In the genomic region with DNA sequence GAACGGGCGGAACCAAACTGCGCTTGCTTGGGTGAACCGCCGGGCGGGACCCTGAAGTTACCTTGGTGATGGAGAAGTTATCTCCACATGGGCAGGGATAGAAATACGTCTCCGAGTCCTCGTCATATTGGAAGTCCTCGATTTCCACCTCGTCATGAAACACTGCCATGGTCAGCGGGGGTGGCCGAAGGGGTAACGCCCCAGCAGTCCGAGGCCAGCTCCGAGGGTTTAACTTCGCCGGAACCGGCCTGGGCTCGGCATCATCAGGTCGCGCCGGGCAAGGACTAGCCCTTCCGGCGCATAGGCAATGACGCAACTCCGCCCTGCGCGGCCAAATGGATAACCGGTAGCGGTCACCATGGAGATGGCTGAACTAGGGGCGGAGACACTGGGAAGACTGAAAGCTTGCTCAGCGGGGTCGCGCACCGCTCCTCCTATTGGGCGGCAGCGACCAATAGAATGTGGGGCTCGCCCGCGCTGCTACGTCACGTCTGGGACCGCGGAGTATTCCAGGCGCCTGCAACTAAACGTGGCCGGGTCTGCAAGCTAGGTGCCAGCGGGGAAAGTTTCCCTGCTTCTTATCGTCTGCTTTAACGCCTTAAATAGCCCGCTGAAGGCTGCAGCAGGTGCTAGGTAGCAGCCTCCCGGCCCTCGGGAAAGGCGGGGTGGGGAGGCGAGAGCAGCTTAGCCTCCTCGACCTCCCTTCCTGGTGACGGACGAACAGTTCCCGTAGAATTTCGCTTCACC, we compare ENCODE assay signal across 8 cellular contexts. TPM values are rescaled to one million over a fixed set of nuclear protein-coding genes. Genes with fewer than 3 reads are reported as not detected.
DNase-seq lines count a peak whose midpoint lies in the region; ATAC-seq and TF ChIP-seq lines count a peak whose summit lies in the region.

A gene (minus strand): TSS at position 236 of the 747 bp plus-strand sequence. CDS start 67 bp downstream, at position 169.
A gene with protein sequence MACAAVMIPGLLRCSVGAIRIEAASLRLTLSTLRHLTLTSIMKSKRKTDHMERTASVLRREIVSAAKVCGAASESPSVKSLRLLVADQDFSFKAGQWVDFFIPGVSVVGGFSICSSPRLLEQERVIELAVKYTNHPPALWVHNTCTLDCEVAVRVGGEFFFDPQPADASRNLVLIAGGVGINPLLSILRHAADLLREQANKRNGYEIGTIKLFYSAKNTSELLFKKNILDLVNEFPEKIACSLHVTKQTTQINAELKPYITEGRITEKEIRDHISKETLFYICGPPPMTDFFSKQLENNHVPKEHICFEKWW (plus strand): TSS at position 505 of the 747 bp plus-strand sequence. CDS start 5,741 bp downstream, outside the sequence.

- H3K27ac ChIP-seq in colonic mucosa (peak within 1 kb of the TSS; percentile 92), layer of hippocampus (ENCODE audit: low read depth, low read length) (peak within 1 kb of the TSS; percentile 84)

- no peak for TF ChIP-seq CTCF in BJ (IDR thresholded peaks at IDR 0.05; ENCODE audit: insufficient read depth, low read depth, low read length)
- TF ChIP-seq CTCF in colonic mucosa (IDR thresholded peaks at IDR 0.05): no peak

- H3K36me3 ChIP-seq in BJ (ENCODE audit: control insufficient read depth, insufficient read depth, low read length) (peaks cover 1% of the 10 kb centered on the region; the same call in 1 of the 2 replicates), colonic mucosa (no peaks in the 10 kb centered on the region)

- H3K4me1 ChIP-seq in colonic mucosa: peaks cover 5% of the 10 kb centered on the region

- POLR2A ChIA-PET in BJ (lab: Charles Lee): interaction anchor here (0.6 kb wide), 1 partner anchor 204 kb away, joined by 4 read pairs; no protein-coding TSS in a partner anchor

- no peaks in the 10 kb centered on the region for H3K27me3 ChIP-seq in BJ (ENCODE audit: control insufficient read depth, insufficient read depth, low read length)
- H3K27me3 ChIP-seq in colonic mucosa: no peaks in the 10 kb centered on the region
- H3K27me3 ChIP-seq in layer of hippocampus (ENCODE audit: control insufficient read depth, insufficient read depth, low read length): no peaks in the 10 kb centered on the region

- CTCF ChIA-PET in BJ (lab: Yijun Ruan, JAX): interaction anchor here (0.5 to 3.0 kb wide), 12 partner anchors 17 to 785 kb away, joined by 3 to 24 read pairs (median 4); no protein-coding TSS in a partner anchor

- H3K4me3 ChIP-seq in BJ (ENCODE audit: low read depth, low read length) (peak within 1 kb of the TSS; percentile 96), colonic mucosa (peak within 1 kb of the TSS; percentile 85)

- ATAC-seq in HG03460 (IDR thresholded peaks at IDR 0.05; ENCODE audit: unreplicated experiment): peak; percentile 99

- H3K9me3 ChIP-seq in colonic mucosa: no peaks in the 10 kb centered on the region

- intact Hi-C loops in colonic mucosa (cut with DNase I): loop anchor here (5.0 kb wide), 1 partner anchor 287 kb away; no protein-coding TSS in a partner anchor

- H3K9ac ChIP-seq in colonic mucosa (ENCODE audit: low read depth in 2 of 2, low read length in 2 of 2): peak within 1 kb of the TSS; percentile 82 to 98

- DNase-seq in BJ (ENCODE audit: low read depth) (peak; percentile 93), GM19240 (ENCODE audit: insufficient read length, low spot score) (peak; percentile 84), NCI-H526 (lab: John Stamatoyannopoulos, UW) (peak; percentile 98 to 99), colonic mucosa (peak; percentile 100)
- DNase-seq in activated CD4-positive, alpha-beta T cell treated with anti-CD3 and anti-CD28 coated beads for 48 hours: peak; percentile 99
- peak; percentile 96 to 97 for DNase-seq in stimulated activated CD4-positive, alpha-beta T cell treated with anti-CD3 and anti-CD28 coated beads, Interleukin-1b, Interleukin-23, amount 100 ng/mL, for 4 hours (ENCODE audit: low read depth in 2 of 2)

RNA-seq across cellular contexts. Expression of the first gene that starts in this region (rescaled TPM):
- 11.4 and 18.2 TPM in 2 replicates for polyA plus RNA-seq in BJ (2011; rRNA removed)
- polyA minus RNA-seq in BJ (2011; rRNA and poly(A)+ RNA removed): 8.9 and 11.2 TPM in 2 replicates
- total RNA-seq in colonic mucosa: 10 to 100 TPM; 15.4 to 23.4 TPM

RNA-seq across cellular contexts. Expression of the second gene that starts in this region (rescaled TPM):
- 8.9 and 11.4 TPM in 2 replicates for polyA plus RNA-seq in BJ (2011; rRNA removed)
- polyA minus RNA-seq in BJ (2011; rRNA and poly(A)+ RNA removed): 9.4 and 10.0 TPM in 2 replicates
- total RNA-seq in colonic mucosa: 10 to 100 TPM; 23.4 to 26.2 TPM

Comparison
In these comparisons a context has a peak if more than half of its experiments do, and no peak if none do; other contexts are left out.
1. Peak in every context shown above with its lines: DNase-seq, ATAC-seq, H3K4me3 ChIP-seq and H3K27ac ChIP-seq.